In the genomic region with DNA sequence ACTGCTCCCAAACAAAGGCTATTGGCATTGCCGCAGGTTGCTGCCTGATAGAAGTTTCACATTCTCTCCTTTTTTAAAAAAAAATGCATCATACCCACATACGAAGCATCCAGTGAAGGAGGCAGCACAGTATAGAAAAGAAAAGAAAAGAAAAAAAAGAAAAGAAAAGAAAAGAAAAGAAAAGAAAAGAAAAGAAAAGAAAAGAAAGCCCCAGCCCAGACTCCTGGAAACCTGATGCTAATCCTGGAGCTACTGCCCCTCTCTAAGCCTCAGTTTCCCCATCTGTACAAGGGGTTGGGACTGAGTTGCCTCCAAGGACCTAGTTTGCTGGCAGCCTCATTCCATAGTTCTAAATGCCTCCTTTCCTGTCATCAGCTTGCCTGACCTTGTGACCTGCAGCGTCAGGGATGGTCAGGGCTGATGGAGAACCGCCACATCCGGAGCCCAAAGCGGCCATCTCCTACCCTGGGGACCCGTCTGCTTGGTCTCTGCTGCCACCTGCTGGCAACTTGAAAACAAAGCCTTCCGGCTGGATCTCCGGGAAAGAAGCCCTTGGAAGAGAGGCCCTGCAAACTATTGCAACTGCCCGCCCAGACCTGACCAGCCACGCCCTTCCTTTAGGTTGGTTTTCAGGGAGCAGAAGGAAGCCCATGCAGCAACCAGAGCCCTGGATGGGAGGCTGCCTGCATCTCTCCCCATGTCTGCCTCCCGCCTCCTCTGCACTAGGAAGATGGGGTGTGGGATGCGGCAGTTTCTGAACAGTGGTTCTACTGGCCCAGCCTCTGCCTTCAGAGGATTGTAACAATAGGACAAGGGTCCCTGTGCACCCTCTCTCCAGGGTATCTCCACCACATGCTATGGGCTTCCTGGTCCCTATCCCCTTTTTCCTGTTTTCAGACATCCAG, we compare ENCODE assay signal across 8 cellular contexts. TPM values are rescaled to one million over a fixed set of nuclear protein-coding genes. Genes with fewer than 3 reads are reported as not detected.
DNase-seq lines count a peak whose midpoint lies in the region; ATAC-seq and TF ChIP-seq lines count a peak whose summit lies in the region.

No MANE protein-coding gene starts in this region.

- in situ Hi-C loops in GM13976 (cut with MboI; ENCODE audit: low sequenced_read_pairs, unreplicated experiment), result loop anchor here (10.0 to 25.0 kb wide), 2 partner anchors 710 to 827 kb away; no protein-coding TSS in a partner anchor

- H3K27ac ChIP-seq in 22Rv1, result no peak overlapping the region

- peak; percentile 98 for ATAC-seq in left lobe of liver
- ATAC-seq in GM18861 (IDR thresholded peaks at IDR 0.05; ENCODE audit: unreplicated experiment), result no peak

- TF ChIP-seq CTCF in 22Rv1 (IDR thresholded peaks at IDR 0.05), result peak; percentile 85
- TF ChIP-seq CTCF in GM13976 (IDR thresholded peaks at IDR 0.05; ENCODE audit: borderline replicate concordance, control extremely low read depth, extremely low read depth, insufficient read depth, missing control alignments), result peak; percentile 79

- DNase-seq in GM13976 (ENCODE audit: low spot score) (peak; percentile 88), NCI-H2227 (lab: John Stamatoyannopoulos, UW; ENCODE audit: unreplicated experiment) (peak; percentile 83), cerebellar cortex (ENCODE audit: low spot score) (peak; percentile 78), left lobe of liver (ENCODE audit: low spot score) (peak; percentile 80)
- DNase-seq in activated CD4-positive, CD25-positive, alpha-beta regulatory T cell treated with anti-CD3 and anti-CD28 coated beads, Interleukin-2, amount 50 U/mL, for 72 hours, result peak; percentile 84
- peak; percentile 66 to 73 for DNase-seq in stimulated activated CD4-positive, alpha-beta T cell treated with anti-CD3 and anti-CD28 coated beads, Interleukin-4, amount 100 ng/mL, for 48 hours (ENCODE audit: low read depth in 2 of 2)

RNA-seq across cellular contexts. Expression of a gene that starts 13.0 kb away (rescaled TPM):
- total RNA-seq in left lobe of liver, result not detected

RNA-seq across cellular contexts. Expression of a gene that starts 22.3 kb away (rescaled TPM):
- total RNA-seq in left lobe of liver, result 0.23 TPM
